Comparison of ENCODE assay signal across 12 cellular contexts in the genomic region with DNA sequence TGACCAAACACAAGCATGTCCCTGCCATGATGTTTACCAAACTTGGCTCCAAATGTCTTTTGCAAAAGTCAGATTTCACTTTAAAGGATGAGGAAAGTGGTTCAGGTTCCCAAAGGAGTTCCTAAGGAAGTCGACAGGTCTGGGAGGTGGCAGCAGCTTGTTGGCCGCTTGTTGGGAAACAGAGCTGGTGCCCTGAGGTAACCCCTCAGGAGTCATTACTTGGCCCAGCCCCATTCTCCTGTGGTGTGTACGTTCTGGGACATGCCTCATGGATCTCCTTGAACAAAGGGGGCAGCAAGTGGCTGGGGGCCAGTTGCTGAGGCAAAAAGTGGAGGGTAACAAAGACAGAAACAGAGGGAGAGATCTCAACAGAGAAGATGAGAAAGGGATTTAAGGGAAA. TPM values are rescaled to one million over a fixed set of nuclear protein-coding genes. Genes with fewer than 3 reads are reported as not detected.
DNase-seq lines count a peak whose midpoint lies in the region; ATAC-seq and TF ChIP-seq lines count a peak whose summit lies in the region.
"Had no signal": no experiment of that assay in that cellular context is flagged by ENCODE, and none has a peak within 500 bp of the region (broad histone marks: within the 10 kb centered on the region; RNA-seq: fewer than 3 reads in every experiment).

No MANE protein-coding gene starts in this region.

- peaks cover 2% of the 10 kb centered on the region for H3K36me3 Mint-ChIP-seq in activated naive CD8-positive, alpha-beta T cell
- H3K36me3 Mint-ChIP-seq in activated naive CD8-positive, alpha-beta T cell treated with anti-CD3 and anti-CD28 coated beads, Interleukin-2, amount 50 U/mL, for 24 hours (ENCODE audit: low read depth): peaks cover 13% of the 10 kb centered on the region
- H3K36me3 Mint-ChIP-seq in natural killer cell: peaks cover 9% of the 10 kb centered on the region

- H3K36me3 ChIP-seq in esophagus (ENCODE audit: control insufficient read depth in 2 of 2, insufficient read depth in 2 of 2, low read length in 1 of 2) (peaks cover 27 to 55% of the 10 kb centered on the region in 2 donors), vagina (peaks cover 0 to 54% of the 10 kb centered on the region in 2 donors)

- H3K27me3 ChIP-seq in esophagus (ENCODE audit: control insufficient read depth in 1 of 2, insufficient read depth in 2 of 2, low read length in 2 of 2) (no peaks in the 10 kb centered on the region), vagina (no peaks in the 10 kb centered on the region)

- H3K4me1 ChIP-seq in esophagus (ENCODE audit: control insufficient read depth in 2 of 2, insufficient read depth in 2 of 2, low read length in 1 of 2): peaks cover 21 to 60% of the 10 kb centered on the region in 2 donors
- peaks cover 85% of the 10 kb centered on the region for H3K4me1 ChIP-seq in vagina

- no peaks in the 10 kb centered on the region for H3K9me3 Mint-ChIP-seq in activated naive CD8-positive, alpha-beta T cell (ENCODE audit: low read depth)
- H3K9me3 Mint-ChIP-seq in activated naive CD8-positive, alpha-beta T cell treated with anti-CD3 and anti-CD28 coated beads, Interleukin-2, amount 50 U/mL, for 24 hours: no peaks in the 10 kb centered on the region
- H3K9me3 Mint-ChIP-seq in natural killer cell: no peaks in the 10 kb centered on the region
- H3K9me3 Mint-ChIP-seq: dendritic cell treated with granulocyte-macrophage colony-stimulating factor and Interleukin-4, amounts not matched to agents 40 ng/mL and 50 ng/mL, for 4 days had no signal

- no peak for TF ChIP-seq CTCF in natural killer cell (IDR thresholded peaks at IDR 0.05)
- TF ChIP-seq CTCF in vagina (IDR thresholded peaks at IDR 0.05): no peak

- intact Hi-C loops in natural killer cell (cut with micrococcal nuclease): no loop called here
- intact Hi-C loops in vagina (cut with DNase I): no loop called here

- H3K4me1 Mint-ChIP-seq in activated naive CD8-positive, alpha-beta T cell (ENCODE audit: low read depth): peaks cover 41% of the 10 kb centered on the region
- peaks cover 36% of the 10 kb centered on the region for H3K4me1 Mint-ChIP-seq in activated naive CD8-positive, alpha-beta T cell treated with anti-CD3 and anti-CD28 coated beads, Interleukin-2, amount 50 U/mL, for 24 hours
- peaks cover 38 to 69% of the 10 kb centered on the region in 2 donors for H3K4me1 Mint-ChIP-seq in natural killer cell

- ATAC-seq in activated naive CD8-positive, alpha-beta T cell treated with anti-CD3 and anti-CD28 coated beads, Interleukin-2, amount 50 U/mL, for 24 hours: no peak
- ATAC-seq in natural killer cell: no peak
- no peak for ATAC-seq in GM18868 (IDR thresholded peaks at IDR 0.05; ENCODE audit: unreplicated experiment)
- ATAC-seq in HG02840 (IDR thresholded peaks at IDR 0.05; ENCODE audit: low FRiP score, unreplicated experiment): no peak
- no peak for ATAC-seq in SK-N-SH treated with all-trans-retinoic acid at 6 μM for 48 hours

- H3K4me3 ChIP-seq in esophagus (ENCODE audit: low read depth in 1 of 2, low read length in 2 of 2) (no peak overlapping the region), vagina (no peak overlapping the region)

- no peak for DNase-seq in activated naive CD8-positive, alpha-beta T cell treated with anti-CD3 and anti-CD28 coated beads, Interleukin-2, amount 50 U/mL, for 24 hours
- DNase-seq in natural killer cell (no peak), vagina (ENCODE audit: extremely low spot score in 2 of 2) (no peak)
- DNase-seq: activated CD4-positive, alpha-beta T cell treated with anti-CD3 and anti-CD28 coated beads for 4 hours; MM.1S had no signal

- H3K9me3 ChIP-seq in esophagus (ENCODE audit: control insufficient read depth in 2 of 2, insufficient read depth in 1 of 2, low read depth in 1 of 2, low read length in 1 of 2): no peaks in the 10 kb centered on the region
- no peaks in the 10 kb centered on the region for H3K9me3 ChIP-seq in vagina

- H3K27ac ChIP-seq in esophagus (ENCODE audit: low read depth in 2 of 2, low read length in 1 of 2) (peak overlapping the region; percentile 96 to 98), vagina (peak overlapping the region; percentile 100)

- 42 to 54% methylated on average over 3 of the region's 3 CpGs for WGBS in esophagus, 2 donors

- no peaks in the 10 kb centered on the region for H3K27me3 Mint-ChIP-seq in activated naive CD8-positive, alpha-beta T cell
- no peaks in the 10 kb centered on the region for H3K27me3 Mint-ChIP-seq in activated naive CD8-positive, alpha-beta T cell treated with anti-CD3 and anti-CD28 coated beads, Interleukin-2, amount 50 U/mL, for 24 hours
- H3K27me3 Mint-ChIP-seq in natural killer cell (ENCODE audit: low read depth in 2 of 2): no peaks in the 10 kb centered on the region
- H3K27me3 Mint-ChIP-seq: dendritic cell treated with granulocyte-macrophage colony-stimulating factor and Interleukin-4, amounts not matched to agents 40 ng/mL and 50 ng/mL, for 4 days had no signal

- H3K27ac Mint-ChIP-seq in activated naive CD8-positive, alpha-beta T cell: peak overlapping the region; percentile 90
- no peak overlapping the region for H3K27ac Mint-ChIP-seq in activated naive CD8-positive, alpha-beta T cell treated with anti-CD3 and anti-CD28 coated beads, Interleukin-2, amount 50 U/mL, for 24 hours
- peak overlapping the region; percentile 100 for H3K27ac Mint-ChIP-seq in natural killer cell

- TF ChIP-seq POLR2A in vagina (IDR thresholded peaks at IDR 0.05): no peak

- no peak overlapping the region for H3K4me3 Mint-ChIP-seq in activated naive CD8-positive, alpha-beta T cell
- no peak overlapping the region for H3K4me3 Mint-ChIP-seq in activated naive CD8-positive, alpha-beta T cell treated with anti-CD3 and anti-CD28 coated beads, Interleukin-2, amount 50 U/mL, for 24 hours
- no peak overlapping the region for H3K4me3 Mint-ChIP-seq in natural killer cell
- H3K4me3 Mint-ChIP-seq: dendritic cell treated with granulocyte-macrophage colony-stimulating factor and Interleukin-4, amounts not matched to agents 40 ng/mL and 50 ng/mL, for 4 days had no signal

TF ChIP-seq in SK-N-SH treated with all-trans-retinoic acid at 6 μM for 48 hours, 23 proteins besides CTCF, POLR2A, EP300 and RAD21:
- TF ChIP-seq ZFP30 (CRISPR knock-in tag; IDR thresholded peaks at IDR 0.05): no peak
- no peak for TF ChIP-seq SNAI2 (CRISPR knock-in tag; IDR thresholded peaks at IDR 0.05)
- no peak for TF ChIP-seq TOX (CRISPR knock-in tag; IDR thresholded peaks at IDR 0.05; ENCODE audit: borderline replicate concordance)
- TF ChIP-seq CREB5 (CRISPR knock-in tag; IDR thresholded peaks at IDR 0.05; ENCODE audit: low read depth): no peak
- no peak for TF ChIP-seq TCF4 (CRISPR knock-in tag; IDR thresholded peaks at IDR 0.05; ENCODE audit: borderline replicate concordance)

RNA-seq across cellular contexts. Expression of gene TMBIM1, which starts 10.9 kb away (rescaled TPM):
- 100 to 1,000 TPM; 196 to 231 TPM for polyA plus RNA-seq in esophagus
- 100 to 1,000 TPM in 1 of 3 donors, 10 to 100 TPM in 2; 84.9 to 107 (median 95.1) TPM for total RNA-seq in natural killer cell
- 232 TPM for total RNA-seq in vagina

RNA-seq across cellular contexts. Expression of gene PNKD, which starts 11.1 kb away (rescaled TPM):
- polyA plus RNA-seq in esophagus: 10 to 100 TPM; 50.1 to 54.9 TPM
- total RNA-seq in natural killer cell: 10 to 100 TPM; 18.8 to 21.3 (median 18.9) TPM
- 28.7 TPM for total RNA-seq in vagina

RNA-seq across cellular contexts. Expression of gene AAMP, which starts 11.5 kb away (rescaled TPM):
- 10 to 100 TPM; 45.0 to 90.4 TPM for polyA plus RNA-seq in esophagus
- total RNA-seq in natural killer cell: 10 to 100 TPM; 52.5 to 61.6 (median 60.0) TPM
- total RNA-seq in vagina: 106 TPM

RNA-seq across cellular contexts. Expression of gene GPBAR1, which starts 20.6 kb away (rescaled TPM):
- polyA plus RNA-seq in esophagus: under 1 TPM; 0.29 to 0.45 TPM
- total RNA-seq in natural killer cell (1 to 10 TPM; 1.4 to 3.3 (median 2.6) TPM), vagina (8.1 TPM)
- polyA plus RNA-seq: BJ had no signal
